8 cellular contexts compared by ENCODE assay signal in genomic region chr9:133148351-133149129, GRCh38. TPM values are rescaled to one million over a fixed set of nuclear protein-coding genes. Genes with fewer than 3 reads are reported as not detected.
A peak's percentile ranks its signal among the peaks of the same experiment; 100 is the strongest.
DNase-seq lines count a peak whose midpoint lies in the region; ATAC-seq and TF ChIP-seq lines count a peak whose summit lies in the region.

No MANE protein-coding gene starts in this region.

- peaks cover 0 to 1% (median 0%) of the 10 kb centered on the region in 5 donors for H3K36me3 ChIP-seq in subcutaneous abdominal adipose tissue (ENCODE audit: control insufficient read depth in 5 of 5, insufficient read depth in 5 of 5, low read length in 5 of 5)

- no peaks in the 10 kb centered on the region for H3K9me3 ChIP-seq in subcutaneous abdominal adipose tissue (ENCODE audit: control insufficient read depth in 5 of 5, low read length in 5 of 5)

- peak overlapping the region; percentile 82 for H3K4me3 ChIP-seq in GM08714 (ENCODE audit: low read length)
- peak overlapping the region; percentile 86 for H3K4me3 ChIP-seq in LNCaP clone FGC (ENCODE audit: low read depth, low read length)
- peak overlapping the region; percentile 72 to 89 (median 77) for H3K4me3 ChIP-seq in subcutaneous abdominal adipose tissue (ENCODE audit: low read depth in 1 of 5, low read length in 5 of 5)

- peak overlapping the region; percentile 54 for H3K27ac ChIP-seq in subcutaneous abdominal adipose tissue (ENCODE audit: low read depth, low read length)

- ATAC-seq in GM21825 (IDR thresholded peaks at IDR 0.05; ENCODE audit: unreplicated experiment): peak; percentile 7
- peak; percentile 15 for ATAC-seq in activated CD4-positive, CD25-positive, alpha-beta regulatory T cell treated with anti-CD3 and anti-CD28 coated beads, Interleukin-2, amount 50 U/mL, for 24 hours
- no peak for ATAC-seq in GM21529 (IDR thresholded peaks at IDR 0.05; ENCODE audit: unreplicated experiment)

- peaks cover 7 to 46% (median 38%) of the 10 kb centered on the region in 5 donors for H3K4me1 ChIP-seq in subcutaneous abdominal adipose tissue (ENCODE audit: control insufficient read depth in 5 of 5, insufficient read depth in 5 of 5, low read length in 5 of 5)

- DNase-seq in LNCaP clone FGC (ENCODE audit: low read depth) (no peak), lung microvascular endothelial cell (ENCODE audit: low read depth in 2 of 2) (peak; percentile 42 to 65)

- H3K27ac Mint-ChIP-seq in dendritic cell treated with granulocyte-macrophage colony-stimulating factor and Interleukin-4, amounts not matched to agents 40 ng/mL and 50 ng/mL, for 4 days: peak overlapping the region; percentile 81

- H3K27me3 ChIP-seq in subcutaneous abdominal adipose tissue (ENCODE audit: control insufficient read depth in 5 of 5, insufficient read depth in 4 of 5, low read length in 5 of 5): no peaks in the 10 kb centered on the region

- peaks cover 43% of the 10 kb centered on the region for H3K36me3 Mint-ChIP-seq in dendritic cell treated with granulocyte-macrophage colony-stimulating factor and Interleukin-4, amounts not matched to agents 40 ng/mL and 50 ng/mL, for 4 days (ENCODE audit: low read depth)

- peak overlapping the region; percentile 91 for H3K4me3 Mint-ChIP-seq in dendritic cell treated with granulocyte-macrophage colony-stimulating factor and Interleukin-4, amounts not matched to agents 40 ng/mL and 50 ng/mL, for 4 days

- peaks cover 8% of the 10 kb centered on the region for H3K27me3 Mint-ChIP-seq in dendritic cell treated with granulocyte-macrophage colony-stimulating factor and Interleukin-4, amounts not matched to agents 40 ng/mL and 50 ng/mL, for 4 days

- peaks cover 61% of the 10 kb centered on the region for H3K4me1 Mint-ChIP-seq in dendritic cell treated with granulocyte-macrophage colony-stimulating factor and Interleukin-4, amounts not matched to agents 40 ng/mL and 50 ng/mL, for 4 days (ENCODE audit: low read depth)

- intact Hi-C loops in dendritic cell treated with granulocyte-macrophage colony-stimulating factor and Interleukin-4, amounts not matched to agents 40 ng/mL and 50 ng/mL, for 4 days (cut with micrococcal nuclease): loop anchor here (5.0 kb wide), 1 partner anchor 106 kb away; no protein-coding TSS in a partner anchor

- no peak for TF ChIP-seq CTCF in LNCaP clone FGC (IDR thresholded peaks at IDR 0.05; ENCODE audit: control insufficient read depth, extremely low read depth, insufficient read depth)

- no peaks in the 10 kb centered on the region for H3K9me3 Mint-ChIP-seq in dendritic cell treated with granulocyte-macrophage colony-stimulating factor and Interleukin-4, amounts not matched to agents 40 ng/mL and 50 ng/mL, for 4 days

- peak overlapping the region in 4 of 5 donors; percentile 72 to 89 (median 82) for H3K9ac ChIP-seq in subcutaneous abdominal adipose tissue (ENCODE audit: low read length in 5 of 5)

RNA-seq across cellular contexts. Expression of gene GBGT1, which starts 15.2 kb away (rescaled TPM):
- total RNA-seq in lung microvascular endothelial cell: 19.4 and 27.8 TPM in 2 replicates

RNA-seq across cellular contexts. Expression of gene RALGDS, which starts 27.5 kb away (rescaled TPM):
- 27.0 and 37.5 TPM in 2 replicates for total RNA-seq in lung microvascular endothelial cell
